Comparison of ENCODE assay signal across 18 cellular contexts in genomic region chr14:67395086-67395875, GRCh38.
"Had no signal": no experiment of that assay in that cellular context is flagged by ENCODE, and none has a peak within 500 bp of the region (broad histone marks: within the 10 kb centered on the region; RNA-seq: fewer than 3 reads in every experiment).

No MANE protein-coding gene starts in this region.

- H3K36me3 ChIP-seq: brain microvascular endothelial cell, tibial artery, uterus had no signal

- H3K4me1 ChIP-seq: tibial artery, uterus had no signal

- ATAC-seq: esophagus mucosa; left lobe of liver; mucosa of descending colon; naive thymus-derived CD4-positive, alpha-beta T cell had no signal

- H3K27ac ChIP-seq: brain microvascular endothelial cell, dorsolateral prefrontal cortex, skin epidermis, tibial artery, uterus had no signal

- H3K27me3 ChIP-seq: brain microvascular endothelial cell, tibial artery, uterus had no signal

- H3K4me3 Mint-ChIP-seq: activated CD4-positive, alpha-beta memory T cell treated with anti-CD3 and anti-CD28 coated beads, Interleukin-2, amount 10 ng/mL, durations not matched to agents 7 days and 5 days; activated naive CD8-positive, alpha-beta T cell; activated T-cell treated with anti-CD3 and anti-CD28 coated beads, Interleukin-2, amount 50 U/mL, for 24 hours; naive thymus-derived CD4-positive, alpha-beta T cell had no signal

- H3K9me3 ChIP-seq: mucosa of descending colon, tibial artery, uterus had no signal

- DNase-seq: activated CD4-positive, alpha-beta memory T cell treated with anti-CD3 and anti-CD28 coated beads, Interleukin-2, amount 10 ng/mL, durations not matched to agents 7 days and 5 days; activated CD4-positive, alpha-beta T cell treated with anti-CD3 and anti-CD28 coated beads for 4 hours; activated gamma-delta T cell; activated T-cell treated with anti-CD3 and anti-CD28 coated beads, Interleukin-2, amount 50 U/mL, for 24 hours; brain microvascular endothelial cell; dorsolateral prefrontal cortex; mucosa of descending colon; naive thymus-derived CD4-positive, alpha-beta T cell; nucleus accumbens; stimulated activated CD4-positive, alpha-beta T cell treated with anti-CD3 and anti-CD28 coated beads, Interleukin-15, amount 100 ng/mL, for 24 hours; stimulated activated CD4-positive, alpha-beta T cell treated with anti-CD3 and anti-CD28 coated beads, Interleukin-4, amount 100 ng/mL, for 1 hour; stimulated activated naive CD4-positive, alpha-beta T cell; tibial artery; uterus had no signal

- H3K36me3 Mint-ChIP-seq: activated naive CD8-positive, alpha-beta T cell had no signal

- H3K9me3 Mint-ChIP-seq: activated CD4-positive, alpha-beta memory T cell treated with anti-CD3 and anti-CD28 coated beads, Interleukin-2, amount 10 ng/mL, durations not matched to agents 7 days and 5 days; activated T-cell treated with anti-CD3 and anti-CD28 coated beads, Interleukin-2, amount 50 U/mL, for 24 hours; naive thymus-derived CD4-positive, alpha-beta T cell had no signal

- H3K4me3 ChIP-seq: dorsolateral prefrontal cortex, mucosa of descending colon, skin epidermis, tibial artery, uterus had no signal

- H3K27me3 Mint-ChIP-seq: activated naive CD8-positive, alpha-beta T cell; activated T-cell treated with anti-CD3 and anti-CD28 coated beads, Interleukin-2, amount 50 U/mL, for 24 hours had no signal

- H3K27ac Mint-ChIP-seq: activated CD4-positive, alpha-beta memory T cell treated with anti-CD3 and anti-CD28 coated beads, Interleukin-2, amount 10 ng/mL, durations not matched to agents 7 days and 5 days; activated naive CD8-positive, alpha-beta T cell; activated T-cell treated with anti-CD3 and anti-CD28 coated beads, Interleukin-2, amount 50 U/mL, for 24 hours; naive thymus-derived CD4-positive, alpha-beta T cell had no signal
